12 cellular contexts compared by ENCODE assay signal in the genomic region with DNA sequence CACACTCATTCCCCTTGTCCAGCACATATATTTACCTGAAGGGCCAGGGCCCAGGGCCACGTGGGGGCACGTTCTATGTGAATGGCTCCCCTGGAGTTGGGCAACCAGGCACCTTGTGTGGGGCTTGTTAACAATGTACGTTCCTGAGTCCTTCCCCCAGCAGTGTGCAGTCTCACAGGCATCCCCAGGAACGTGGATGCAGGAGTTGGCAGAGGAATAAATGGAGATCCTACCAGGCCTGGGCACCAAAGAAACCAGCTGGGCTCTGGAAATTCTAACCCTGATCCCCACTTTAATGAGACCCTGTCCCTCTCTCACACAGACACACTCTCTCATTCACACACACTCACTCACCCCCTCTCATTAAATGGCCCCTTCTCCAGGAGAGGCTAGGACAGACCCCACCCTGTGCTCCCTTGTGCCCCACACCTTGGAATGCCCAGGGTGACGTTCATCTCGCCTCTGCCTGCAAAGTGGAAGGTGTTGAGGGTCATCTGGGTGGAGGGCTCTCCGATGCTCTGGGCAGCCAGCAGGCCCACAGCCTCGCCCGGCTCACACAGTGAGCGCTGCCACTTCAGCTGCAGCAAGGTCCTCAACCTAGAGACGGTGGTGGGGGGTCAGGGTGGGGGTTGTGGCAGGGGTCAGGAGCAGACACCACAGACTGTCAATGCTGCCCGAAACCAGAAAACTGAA.
DNase-seq lines count a peak whose midpoint lies in the region; ATAC-seq and TF ChIP-seq lines count a peak whose summit lies in the region.
"Had no signal": no experiment of that assay in that cellular context is flagged by ENCODE, and none has a peak within 500 bp of the region (broad histone marks: within the 10 kb centered on the region; RNA-seq: fewer than 3 reads in every experiment).

No MANE protein-coding gene starts in this region.

- H3K27ac Mint-ChIP-seq in CD4-positive, alpha-beta memory T cell, result peak overlapping the region; percentile 96 to 100 (median 100)
- H3K27ac Mint-ChIP-seq in central memory CD8-positive, alpha-beta T cell (ENCODE audit: low read depth), result peak overlapping the region; percentile 100

- CTCF ChIA-PET in CD4-positive, alpha-beta memory T cell (lab: Charles Lee; ENCODE audit: partially characterized antibody), result interaction anchor here (1.1 to 9.9 kb wide), 9 partner anchors 11 to 211 kb away, joined by 3 to 150 read pairs (median 9); a partner anchor contains a TSS

- DNase-seq in CD4-positive, alpha-beta memory T cell, result peak in 1 of 5 donors; percentile 14
- DNase-seq in central memory CD8-positive, alpha-beta T cell (ENCODE audit: low spot score in 2 of 2), result no peak
- peak; percentile 54 for DNase-seq in posterior vena cava (ENCODE audit: low spot score)
- DNase-seq in SW 1271 (lab: John Stamatoyannopoulos, UW), result no peak
- DNase-seq in G401 (ENCODE audit: low spot score), result no peak
- DNase-seq: kidney, NCI-H1930, NCI-H526 had no signal

- peaks cover 0 to 2% of the 10 kb centered on the region in 2 donors for H3K27me3 Mint-ChIP-seq in CD4-positive, alpha-beta memory T cell
- no peaks in the 10 kb centered on the region for H3K27me3 Mint-ChIP-seq in central memory CD8-positive, alpha-beta T cell
- H3K27me3 Mint-ChIP-seq: type B pancreatic cell had no signal

- intact Hi-C loops in CD4-positive, alpha-beta memory T cell (cut with micrococcal nuclease), result loop anchor here (5.0 to 10.0 kb wide), 2 partner anchors 43 to 155 kb away; a partner anchor contains a TSS
- intact Hi-C loops in posterior vena cava (cut with DNase I), result loop anchor here in 1 of 2 donors (5.0 kb wide), 1 partner anchor 1068 kb away; a partner anchor contains a TSS

- peaks cover 25 to 43% of the 10 kb centered on the region in 2 donors for H3K36me3 Mint-ChIP-seq in CD4-positive, alpha-beta memory T cell
- peaks cover 42% of the 10 kb centered on the region for H3K36me3 Mint-ChIP-seq in central memory CD8-positive, alpha-beta T cell (ENCODE audit: insufficient read depth)

- H3K4me2 ChIP-seq in KMS-11, result peak overlapping the region; percentile 95; the same call in 1 of the 2 replicates

- H3K4me3 ChIP-seq in CD4-positive, alpha-beta memory T cell (ENCODE audit: low read length in 2 of 2), result no peak overlapping the region
- H3K4me3 ChIP-seq in KMS-11 (IDR thresholded peaks at IDR 0.05; ENCODE audit: insufficient read depth, low read depth, low read length), result no peak overlapping the region

- H3K4me3 Mint-ChIP-seq in CD4-positive, alpha-beta memory T cell, result peak overlapping the region in 2 of 8 donors; percentile 54 to 86
- no peak overlapping the region for H3K4me3 Mint-ChIP-seq in central memory CD8-positive, alpha-beta T cell
- H3K4me3 Mint-ChIP-seq: type B pancreatic cell had no signal

- peak overlapping the region; percentile 82 for H3K27ac ChIP-seq in CD4-positive, alpha-beta memory T cell (ENCODE audit: low read depth, low read length)
- peak overlapping the region; percentile 99 for H3K27ac ChIP-seq in KMS-11
- H3K27ac ChIP-seq: RWPE1 had no signal

- POLR2A ChIA-PET in CD4-positive, alpha-beta memory T cell (lab: Charles Lee; ENCODE audit: partially characterized antibody), result interaction anchor here (0.6 to 5.2 kb wide), 10 partner anchors 10 to 501 kb away, joined by 3 to 47 read pairs (median 6); a partner anchor contains a TSS

- peaks cover 55 to 77% (median 68%) of the 10 kb centered on the region in 4 donors for H3K4me1 Mint-ChIP-seq in CD4-positive, alpha-beta memory T cell
- H3K4me1 Mint-ChIP-seq in central memory CD8-positive, alpha-beta T cell, result peaks cover 63% of the 10 kb centered on the region

- no peak for TF ChIP-seq CTCF in KMS-11 (conservative IDR thresholded peaks at IDR 0.05; ENCODE audit: low read depth, low read length)

- no peaks in the 10 kb centered on the region for H3K27me3 ChIP-seq in CD4-positive, alpha-beta memory T cell (ENCODE audit: insufficient read depth, low read length)
- H3K27me3 ChIP-seq in KMS-11 (ENCODE audit: insufficient read depth, low read depth), result no peaks in the 10 kb centered on the region

- in situ Hi-C loops in G401 (cut with HindIII; ENCODE audit: low sequenced_read_pairs), result no loop called here

- H4K20me1 ChIP-seq in KMS-11 (ENCODE audit: insufficient read depth), result no peaks in the 10 kb centered on the region

- no peak overlapping the region for H2AFZ ChIP-seq in KMS-11 (ENCODE audit: low read depth)

- H3K4me1 ChIP-seq in CD4-positive, alpha-beta memory T cell (ENCODE audit: insufficient read depth, low read length), result peaks cover 70% of the 10 kb centered on the region
- peaks cover 96% of the 10 kb centered on the region for H3K4me1 ChIP-seq in KMS-11 (ENCODE audit: low read depth, poor library complexity, severe bottlenecking)

- no peak for ATAC-seq in central memory CD8-positive, alpha-beta T cell (replicated peaks; ENCODE audit: extremely low read depth, poor library complexity, severe bottlenecking)
- no peak for ATAC-seq in GM18519 (IDR thresholded peaks at IDR 0.05; ENCODE audit: low FRiP score, unreplicated experiment)

- H3K9ac ChIP-seq in KMS-11, result peak overlapping the region; percentile 80; the same call in 1 of the 2 replicates

- peaks cover 0 to 3% (median 0%) of the 10 kb centered on the region in 8 donors for H3K9me3 Mint-ChIP-seq in CD4-positive, alpha-beta memory T cell
- H3K9me3 Mint-ChIP-seq in central memory CD8-positive, alpha-beta T cell, result no peaks in the 10 kb centered on the region
- H3K9me3 Mint-ChIP-seq: type B pancreatic cell had no signal

- H3K36me3 ChIP-seq in CD4-positive, alpha-beta memory T cell (ENCODE audit: insufficient read depth, low read length), result peaks cover 19% of the 10 kb centered on the region
- no peaks in the 10 kb centered on the region for H3K36me3 ChIP-seq in KMS-11 (ENCODE audit: insufficient read depth)

- no peaks in the 10 kb centered on the region for H3K9me3 ChIP-seq in CD4-positive, alpha-beta memory T cell (ENCODE audit: control insufficient read depth in 1 of 2, low read length in 2 of 2)

- H3K79me2 ChIP-seq in KMS-11 (ENCODE audit: insufficient read depth, low read depth), result 0 out of 2 replicates have a peak, but pooled peaks cover 4% of the 10 kb centered on the region
